Comparison of ENCODE assay signal across 8 cellular contexts in the genomic region with DNA sequence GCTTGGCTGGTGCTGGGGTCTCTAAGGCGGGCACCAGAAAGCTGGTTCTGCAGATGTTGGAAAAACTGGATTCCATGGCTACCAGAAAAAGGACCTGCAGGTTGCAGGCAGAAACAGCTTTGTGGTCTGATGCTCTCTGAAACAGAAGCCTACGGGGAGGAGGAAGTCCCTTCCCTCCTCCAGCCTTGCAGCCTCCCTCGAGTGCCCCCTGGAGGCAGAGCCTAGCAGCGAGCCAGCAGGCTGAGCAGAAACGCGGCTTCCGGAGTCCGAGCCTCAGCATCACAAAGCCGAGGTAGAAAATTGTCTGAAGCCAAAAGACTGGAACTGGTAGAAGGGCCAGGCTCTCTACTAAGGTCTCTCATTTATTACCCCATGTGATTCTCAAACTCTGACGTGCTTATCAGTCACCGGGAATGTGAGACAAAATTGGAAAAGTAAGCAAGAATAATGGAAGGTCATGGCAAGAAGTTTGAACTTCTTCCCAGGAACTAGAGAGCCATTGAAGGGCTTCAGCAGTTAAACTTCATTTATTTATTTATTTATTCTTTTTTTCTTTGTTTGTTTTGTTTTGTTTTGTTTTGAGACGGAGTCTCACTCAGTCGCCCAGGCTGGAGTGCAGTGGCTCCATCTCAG.
DNase-seq lines count a peak whose midpoint lies in the region; ATAC-seq and TF ChIP-seq lines count a peak whose summit lies in the region.

No MANE protein-coding gene starts in this region.

- no peak for TF ChIP-seq POLR2A in suprapubic skin (IDR thresholded peaks at IDR 0.05)

- DNase-seq in Daoy (ENCODE audit: low read depth) (peak; percentile 90), RPMI8226 (peak; percentile 90), fibroblast of the aortic adventitia (ENCODE audit: low read depth) (peak; percentile 82), non-pigmented ciliary epithelial cell (ENCODE audit: low read depth) (peak; percentile 57), suprapubic skin (ENCODE audit: low spot score in 2 of 2) (peak; percentile 86)
- peak; percentile 85 for DNase-seq in activated T-helper 1 cell treated with anti-CD3 and anti-CD28 coated beads, Interleukin-12 subunit alpha, Interleukin-12 subunit beta, Interleukin-2, Interleukin-4 antibody, amounts not matched to agents 30 ng/mL and 10 ng/mL and 1 ng/mL, durations not matched to agents 14 hours and 24 hours and 36 hours (ENCODE audit: low spot score)

- no peaks in the 10 kb centered on the region for H3K9me3 ChIP-seq in suprapubic skin

- H3K4me1 ChIP-seq in suprapubic skin = peaks cover 8% of the 10 kb centered on the region

- H3K4me3 ChIP-seq in fibroblast of the aortic adventitia (ENCODE audit: low read depth, low read length) = no peak overlapping the region
- H3K4me3 ChIP-seq in suprapubic skin = no peak overlapping the region

- H3K36me3 ChIP-seq in suprapubic skin = no peaks in the 10 kb centered on the region

- H3K9me3 Mint-ChIP-seq in IgD-negative memory B cell = no peaks in the 10 kb centered on the region
- H3K9me3 Mint-ChIP-seq in activated T-helper 1 cell treated with anti-CD3 and anti-CD28 coated beads, Interleukin-12 subunit alpha, Interleukin-12 subunit beta, Interleukin-2, Interleukin-4 antibody, amounts not matched to agents 30 ng/mL and 10 ng/mL and 1 ng/mL, durations not matched to agents 14 hours and 24 hours and 36 hours = no peaks in the 10 kb centered on the region

- no peak overlapping the region for H3K27ac ChIP-seq in suprapubic skin

- H3K36me3 Mint-ChIP-seq in IgD-negative memory B cell = no peaks in the 10 kb centered on the region
- H3K36me3 Mint-ChIP-seq in activated T-helper 1 cell treated with anti-CD3 and anti-CD28 coated beads, Interleukin-12 subunit alpha, Interleukin-12 subunit beta, Interleukin-2, Interleukin-4 antibody, amounts not matched to agents 30 ng/mL and 10 ng/mL and 1 ng/mL, durations not matched to agents 14 hours and 24 hours and 36 hours (ENCODE audit: low read depth) = no peaks in the 10 kb centered on the region

- peak; percentile 100 for TF ChIP-seq CTCF in fibroblast of the aortic adventitia (IDR thresholded peaks at IDR 0.05; ENCODE audit: insufficient read depth, low read length)
- peak; percentile 61 to 92 for TF ChIP-seq CTCF in suprapubic skin (IDR thresholded peaks at IDR 0.05)

- H3K27me3 Mint-ChIP-seq in IgD-negative memory B cell = no peaks in the 10 kb centered on the region
- no peaks in the 10 kb centered on the region for H3K27me3 Mint-ChIP-seq in activated T-helper 1 cell treated with anti-CD3 and anti-CD28 coated beads, Interleukin-12 subunit alpha, Interleukin-12 subunit beta, Interleukin-2, Interleukin-4 antibody, amounts not matched to agents 30 ng/mL and 10 ng/mL and 1 ng/mL, durations not matched to agents 14 hours and 24 hours and 36 hours (ENCODE audit: insufficient read depth)

- H3K27me3 ChIP-seq in suprapubic skin = no peaks in the 10 kb centered on the region

- ATAC-seq in GM21619 (IDR thresholded peaks at IDR 0.05; ENCODE audit: unreplicated experiment) = peak; percentile 96

- TF ChIP-seq EP300 in suprapubic skin (IDR thresholded peaks at IDR 0.05) = no peak

- peak overlapping the region in 3 of 4 donors; percentile 25 to 83 (median 47) for H3K4me3 Mint-ChIP-seq in IgD-negative memory B cell
- peak overlapping the region; percentile 30 for H3K4me3 Mint-ChIP-seq in activated T-helper 1 cell treated with anti-CD3 and anti-CD28 coated beads, Interleukin-12 subunit alpha, Interleukin-12 subunit beta, Interleukin-2, Interleukin-4 antibody, amounts not matched to agents 30 ng/mL and 10 ng/mL and 1 ng/mL, durations not matched to agents 14 hours and 24 hours and 36 hours

- no peak overlapping the region for H3K27ac Mint-ChIP-seq in IgD-negative memory B cell
- H3K27ac Mint-ChIP-seq in activated T-helper 1 cell treated with anti-CD3 and anti-CD28 coated beads, Interleukin-12 subunit alpha, Interleukin-12 subunit beta, Interleukin-2, Interleukin-4 antibody, amounts not matched to agents 30 ng/mL and 10 ng/mL and 1 ng/mL, durations not matched to agents 14 hours and 24 hours and 36 hours = peak overlapping the region; percentile 45

- intact Hi-C loops in activated T-helper 1 cell treated with anti-CD3 and anti-CD28 coated beads, Interleukin-12 subunit alpha, Interleukin-12 subunit beta, Interleukin-2, Interleukin-4 antibody, amounts not matched to agents 30 ng/mL and 10 ng/mL and 1 ng/mL, durations not matched to agents 14 hours and 24 hours and 36 hours (cut with micrococcal nuclease) = loop anchor here (1.0 to 5.0 kb wide), 3 partner anchors 293 to 327 kb away; partner anchors contain the start of gene FRS2

- peaks cover 4 to 16% (median 11%) of the 10 kb centered on the region in 3 donors for H3K4me1 Mint-ChIP-seq in IgD-negative memory B cell
- peaks cover 45% of the 10 kb centered on the region for H3K4me1 Mint-ChIP-seq in activated T-helper 1 cell treated with anti-CD3 and anti-CD28 coated beads, Interleukin-12 subunit alpha, Interleukin-12 subunit beta, Interleukin-2, Interleukin-4 antibody, amounts not matched to agents 30 ng/mL and 10 ng/mL and 1 ng/mL, durations not matched to agents 14 hours and 24 hours and 36 hours (ENCODE audit: low read depth)

- WGBS in suprapubic skin = 22% methylated on average over 13 of the region's 13 CpGs
